ENCODE assay signal across 20 cellular contexts in genomic region chr10:31999836-32000235, GRCh38.
"Had no signal": no experiment of that assay in that cellular context is flagged by ENCODE, and none has a peak within 500 bp of the region (broad histone marks: within the 10 kb centered on the region; RNA-seq: fewer than 3 reads in every experiment).

No MANE protein-coding gene starts in this region.

- H3K36me3 Mint-ChIP-seq: natural killer cell, type B pancreatic cell had no signal

- H3K27me3 Mint-ChIP-seq: effector memory CD8-positive, alpha-beta T cell; type B pancreatic cell had no signal

- H3K9me3 ChIP-seq: esophagus squamous epithelium, lower lobe of right lung, ovary, right atrium auricular region, testis, tibial artery had no signal

- H3K27ac Mint-ChIP-seq: natural killer cell, type B pancreatic cell had no signal

- H3K4me3 Mint-ChIP-seq: effector memory CD8-positive, alpha-beta T cell; natural killer cell; type B pancreatic cell had no signal

- ATAC-seq: effector memory CD8-positive, alpha-beta T cell; left ventricle myocardium superior; lower lobe of right lung; natural killer cell; sciatic nerve had no signal

- DNase-seq: effector memory CD8-positive, alpha-beta T cell; erythroblast; esophagus squamous epithelium; head of caudate nucleus; left ventricle myocardium superior; lower lobe of right lung; natural killer cell; occipital lobe; ovary; stimulated activated CD4-positive, alpha-beta T cell treated with anti-CD3 and anti-CD28 coated beads, Interleukin-12 subunit alpha, Interleukin-12 subunit beta, amount 100 ng/mL, for 4 hours; stimulated activated CD4-positive, alpha-beta T cell treated with anti-CD3 and anti-CD28 coated beads, Interleukin-1b, Interleukin-23, amount 100 ng/mL, for 48 hours; stimulated activated CD4-positive, alpha-beta T cell treated with anti-CD3 and anti-CD28 coated beads, Interleukin-4, amount 100 ng/mL, for 1 hour; stimulated activated CD8-positive, alpha-beta memory T cell treated with anti-CD3 and anti-CD28 coated beads, Interleukin-4, amount 100 ng/mL, for 48 hours; stimulated activated naive CD4-positive, alpha-beta T cell; substantia nigra; testis; tibial artery had no signal
